Comparison of ENCODE assay signal across 8 cellular contexts in genomic region chr1:202009326-202010031, GRCh38. TPM values are rescaled to one million over a fixed set of nuclear protein-coding genes. Genes with fewer than 3 reads are reported as not detected.
A peak's percentile ranks its signal among the peaks of the same experiment; 100 is the strongest.
DNase-seq lines count a peak whose midpoint lies in the region; ATAC-seq, FAIRE-seq and TF ChIP-seq lines count a peak whose summit lies in the region.

No MANE protein-coding gene starts in this region.

- H3K4me3 Mint-ChIP-seq in H9, result peak overlapping the region; percentile 39 to 59; a peak in 4 of 5 replicates

- H3K4me3 ChIP-seq in iPS-20b (ENCODE audit: low read length), result peak overlapping the region; percentile 49

- peak; percentile 94 for FAIRE-seq in TTC549 (lab: Jason Lieb, UNC)

- peak overlapping the region; percentile 25 for H3K4me2 ChIP-seq in H9 (ENCODE audit: insufficient read depth, insufficient read length, low read length)

- H3K23me2 ChIP-seq in H9 (ENCODE audit: insufficient read length, low read depth, low read length, poor library complexity, severe bottlenecking), result peaks cover 15% of the 10 kb centered on the region

- in situ Hi-C loops in Caki2 (cut with HindIII; ENCODE audit: low pct_unique_long_range_greater_than_20kb, low sequenced_read_pairs), result no loop called here

- H2BK12ac ChIP-seq in H9 (ENCODE audit: insufficient read length, low read depth, low read length), result no peak overlapping the region

- no peak overlapping the region for H4K5ac ChIP-seq in H9 (ENCODE audit: insufficient read length, low read depth, low read length)

- no peaks in the 10 kb centered on the region for H3K9me3 Mint-ChIP-seq in H9

- no peak overlapping the region for H2BK15ac ChIP-seq in H9 (ENCODE audit: low read depth, low read length)

- H3K79me1 ChIP-seq in H9 (ENCODE audit: insufficient read depth, low read depth, low read length, poor library complexity, severe bottlenecking), result no peaks in the 10 kb centered on the region

- H3K36me3 Mint-ChIP-seq in H9 (ENCODE audit: insufficient read depth in 1 of 3, low read depth in 3 of 3), result peaks cover 5 to 41% (median 34%) of the 10 kb centered on the region in 3 experiments; a peak in 6 of 7 replicates

- peaks cover 33% of the 10 kb centered on the region for H3K36me3 ChIP-seq in iPS-20b (ENCODE audit: insufficient read depth, low read depth, low read length)

- no peak overlapping the region for H2BK5ac ChIP-seq in H9 (ENCODE audit: insufficient read length, low read length)

- no CpG with 5 or more reads among the region's 11 CpGs for WGBS in H9 (ENCODE audit: extremely low coverage, insufficient read length, low lambda C conversion rate)

- peaks cover 16% of the 10 kb centered on the region for H3K4me1 ChIP-seq in H9 (ENCODE audit: insufficient read depth, low read length)
- peaks cover 37% of the 10 kb centered on the region for H3K4me1 ChIP-seq in iPS-20b (ENCODE audit: insufficient read depth, low read length)

- no peak overlapping the region for H4K91ac ChIP-seq in H9 (ENCODE audit: insufficient read length, low read depth, low read length)

- H3K9me3 ChIP-seq in H9 (ENCODE audit: control insufficient read depth, low read depth, low read length) (no peaks in the 10 kb centered on the region), iPS-20b (ENCODE audit: insufficient read depth, low read depth, low read length) (no peaks in the 10 kb centered on the region)

- ATAC-seq in HG03196 (IDR thresholded peaks at IDR 0.05; ENCODE audit: unreplicated experiment), result no peak

- no peak overlapping the region for H3K56ac ChIP-seq in H9 (ENCODE audit: insufficient read length, low read depth, low read length)

- H3K23ac ChIP-seq in H9 (ENCODE audit: insufficient read length, low read depth, low read length), result no peak overlapping the region

- H3K27me3 Mint-ChIP-seq in H9 (ENCODE audit: low read depth), result no peaks in the 10 kb centered on the region

- no peaks in the 10 kb centered on the region for H3K79me2 ChIP-seq in H9 (ENCODE audit: insufficient read depth, low read length)

- no peak overlapping the region for H2BK120ac ChIP-seq in H9 (ENCODE audit: low read depth, low read length, poor library complexity, severe bottlenecking)

- peak overlapping the region; percentile 7 for H2BK20ac ChIP-seq in H9 (ENCODE audit: low read depth, low read length, poor library complexity, severe bottlenecking)

- H4K8ac ChIP-seq in H9 (replicated peaks; ENCODE audit: insufficient read length, low read depth, low read length), result no peak overlapping the region

- peak overlapping the region; percentile 92 to 95 (median 92); a peak in 5 of 7 replicates for H3K27ac Mint-ChIP-seq in H9

- no peak overlapping the region for H3K4ac ChIP-seq in H9 (ENCODE audit: low read depth, low read length)

- H3K18ac ChIP-seq in H9 (ENCODE audit: insufficient read length, low read depth, low read length), result peak overlapping the region; percentile 54

- H3K9ac ChIP-seq in H9 (ENCODE audit: extremely low read depth, insufficient read length, low read length), result peak overlapping the region; percentile 34
- H3K9ac ChIP-seq in iPS-20b (ENCODE audit: low read depth, low read length), result peak overlapping the region; percentile 63; the same call in 1 of the 2 replicates

- peak; percentile 95 for TF ChIP-seq CTCF in H9 (conservative IDR thresholded peaks at IDR 0.05)

- H3K27me3 ChIP-seq in H9 (ENCODE audit: insufficient read depth, low read length), result no peaks in the 10 kb centered on the region
- H3K27me3 ChIP-seq in iPS-20b (ENCODE audit: insufficient read depth, low read length), result no peaks in the 10 kb centered on the region; the same call in 1 of the 2 replicates

- DNase-seq in Caki2 (ENCODE audit: low read depth) (peak; percentile 88), H9 (peak; percentile 81), NCI-H2029 (lab: John Stamatoyannopoulos, UW) (peak; percentile 76), brain pericyte (ENCODE audit: low read depth, low spot score) (peak; percentile 30), smooth muscle cell of the brain vasculature (ENCODE audit: low read depth, low spot score) (peak; percentile 51)

- peaks cover 46 to 62% of the 10 kb centered on the region in 2 experiments for H3K4me1 Mint-ChIP-seq in H9

- H3K14ac ChIP-seq in H9 (ENCODE audit: insufficient read depth, low read length), result peak overlapping the region; percentile 14

- no peak overlapping the region for H3K27ac ChIP-seq in H9 (ENCODE audit: insufficient read length, low read depth, low read length)
- H3K27ac ChIP-seq in iPS-20b (ENCODE audit: low read length), result no peak overlapping the region

- no peaks in the 10 kb centered on the region for H4K20me1 ChIP-seq in H9 (ENCODE audit: control insufficient read depth, insufficient read depth, insufficient read length)

- H2AFZ ChIP-seq in H9 (ENCODE audit: low read length), result no peak overlapping the region

- H3T11ph ChIP-seq in H9 (ENCODE audit: low read length), result no peak overlapping the region

- H2AK5ac ChIP-seq in H9 (ENCODE audit: insufficient read length, low read length), result no peak overlapping the region

RNA-seq across cellular contexts. Expression of gene ELF3, which starts 0.9 kb away (rescaled TPM):
- 251 and 255 TPM in 2 replicates for total RNA-seq in Caki2 (2014; rRNA removed; shearing (Covaris generic); ENCODE audit: low replicate concordance)
- 9.1 and 10.4 TPM in 2 replicates for total RNA-seq in H9 (2021)

RNA-seq across cellular contexts. Expression of gene RNPEP, which starts 27.0 kb away (rescaled TPM):
- 139 and 146 TPM in 2 replicates for total RNA-seq in Caki2 (2014; rRNA removed; shearing (Covaris generic); ENCODE audit: low replicate concordance)
- 49.2 and 49.9 TPM in 2 replicates for total RNA-seq in H9 (2021)

RNA-seq across cellular contexts. Expression of gene TIMM17A, which starts 54.2 kb away (rescaled TPM):
- 48.8 and 56.4 TPM in 2 replicates for total RNA-seq in Caki2 (2014; rRNA removed; shearing (Covaris generic); ENCODE audit: low replicate concordance)
- 60.3 and 60.9 TPM in 2 replicates for total RNA-seq in H9 (2021)

Comparison
In these comparisons a context has a peak if more than half of its experiments do, and no peak if none do; other contexts are left out.
1. DNase-seq: peak in every context shown above with its lines; median percentile 88 in Caki2; 81 in H9; 76 in NCI-H2029; 51 in smooth muscle cell of the brain vasculature; 30 in brain pericyte.
2. RNA of gene ELF3, which starts 0.9 kb away (total RNA-seq): 251 to 255 TPM in Caki2; 9.1 to 10.4 TPM in H9; every median in the first group is over 10 times any median in the second.